In the genomic region with DNA sequence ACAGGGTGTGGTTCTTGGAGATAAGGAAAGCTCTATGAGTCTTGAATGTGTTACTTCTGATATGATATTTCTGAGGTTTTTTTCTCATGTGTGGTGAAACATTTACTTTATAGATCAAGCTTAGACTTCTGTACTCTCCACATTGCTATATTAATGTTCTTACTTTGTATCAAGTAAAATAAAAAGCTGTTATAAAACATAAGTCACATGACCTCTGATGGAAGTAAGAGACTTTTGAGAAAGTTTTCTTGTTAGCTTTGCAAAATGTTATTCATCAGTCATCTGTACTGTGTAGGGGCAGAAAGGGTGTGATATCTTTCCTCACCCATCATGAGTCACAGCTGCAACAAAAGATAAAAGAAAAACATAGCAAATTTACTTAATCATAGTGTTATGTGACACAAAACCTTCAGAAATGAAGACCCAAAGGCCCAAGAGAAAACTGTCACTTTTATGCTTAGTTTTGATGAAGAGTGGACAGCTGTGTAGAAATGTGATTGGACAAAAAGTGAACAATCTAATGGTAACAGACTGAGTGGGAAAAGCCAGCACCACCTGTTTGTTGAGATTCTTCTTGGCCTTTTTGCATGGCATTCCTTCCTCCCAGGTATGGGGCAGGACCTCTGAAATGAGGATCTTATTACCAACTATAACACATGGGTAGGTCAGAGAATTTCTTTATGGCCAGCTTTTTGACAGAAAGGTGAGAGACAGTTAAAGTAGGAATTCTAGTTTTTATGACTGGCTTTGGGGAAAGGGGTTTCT, we compare ENCODE assay signal across 29 cellular contexts.
DNase-seq lines count a peak whose midpoint lies in the region; ATAC-seq and TF ChIP-seq lines count a peak whose summit lies in the region.
"Had no signal": no experiment of that assay in that cellular context is flagged by ENCODE, and none has a peak within 500 bp of the region (broad histone marks: within the 10 kb centered on the region; RNA-seq: fewer than 3 reads in every experiment).

No MANE protein-coding gene starts in this region.

- intact Hi-C loops in tibial artery (cut with DNase I; ENCODE audit: low total_unique reads): no loop called here

- CTCF ChIA-PET in RWPE1 (lab: Yijun Ruan, JAX): no interaction called here

- H3K27me3 ChIP-seq in tibial artery: no peaks in the 10 kb centered on the region
- H3K27me3 ChIP-seq: colonic mucosa, esophagus muscularis mucosa, gastrocnemius medialis, hepatocyte, neutrophil, uterus had no signal

- no peak for TF ChIP-seq CTCF in RWPE1 (conservative IDR thresholded peaks at IDR 0.05; ENCODE audit: low read depth)
- TF ChIP-seq CTCF in epithelial cell of esophagus (IDR thresholded peaks at IDR 0.05; ENCODE audit: insufficient read depth, low read depth, low read length, missing control alignments): no peak
- no peak for TF ChIP-seq CTCF in omental fat pad (IDR thresholded peaks at IDR 0.05)
- TF ChIP-seq CTCF in tibial artery (IDR thresholded peaks at IDR 0.05): no peak

- H3K36me3 ChIP-seq in tibial artery: no peaks in the 10 kb centered on the region
- H3K36me3 ChIP-seq: colonic mucosa, esophagus muscularis mucosa, gastrocnemius medialis, neutrophil, uterus had no signal

- H3K9me3 ChIP-seq in tibial artery: no peaks in the 10 kb centered on the region
- H3K9me3 ChIP-seq: colonic mucosa, esophagus muscularis mucosa, gastrocnemius medialis, neutrophil, uterus had no signal

- H3K4me3 ChIP-seq in epithelial cell of esophagus (ENCODE audit: low read length) (no peak overlapping the region), tibial artery (no peak overlapping the region)
- H3K4me3 ChIP-seq: colonic mucosa, esophagus muscularis mucosa, gastrocnemius medialis, hepatocyte, uterus had no signal

- H3K4me1 ChIP-seq in tibial artery: no peaks in the 10 kb centered on the region
- H3K4me1 ChIP-seq: colonic mucosa, esophagus muscularis mucosa, gastrocnemius medialis, uterus had no signal

- H3K27ac ChIP-seq in RWPE1: no peak overlapping the region
- H3K27ac ChIP-seq in tibial artery: no peak overlapping the region
- H3K27ac ChIP-seq: colonic mucosa, esophagus muscularis mucosa, gastrocnemius medialis, hepatocyte, neutrophil, uterus, VCaP had no signal

- POLR2A ChIA-PET in RWPE1 (lab: Yijun Ruan, JAX; ENCODE audit: low non-redundant PET): no interaction called here

- DNase-seq in HUDEP-2 (lab: John Stamatoyannopoulos, UW; ENCODE audit: unreplicated experiment in 76 of 76) (peak in 46 of 76 experiments; percentile 1 to 95 (median 78)), RWPE1 (ENCODE audit: low spot score) (peak; percentile 5), epithelial cell of esophagus (ENCODE audit: low read depth) (peak; percentile 55), omental fat pad (ENCODE audit: low spot score) (no peak), cortex of kidney (lab: John Stamatoyannopoulos, UW) (no peak), tibial artery (no peak), NCI-H526 (lab: John Stamatoyannopoulos, UW) (no peak), dedifferentiated amniotic fluid mesenchymal stem cell (ENCODE audit: extremely low spot score) (no peak)
- DNase-seq: activated CD4-positive, alpha-beta T cell treated with anti-CD3 and anti-CD28 coated beads, Interleukin-2, amount 10 ng/mL, durations not matched to agents 24 days and 14 days; activated naive CD4-positive, alpha-beta T cell; activated T-cell treated with anti-CD3 and anti-CD28 coated beads, Interleukin-2, amount 50 U/mL, for 48 hours; C1 segment of cervical spinal cord; colonic mucosa; effector memory CD8-positive, alpha-beta T cell; EL; gastrocnemius medialis; GOT3; mesenchymal stem cell; naive B cell; NCI-H1436; stimulated activated naive CD4-positive, alpha-beta T cell; T-helper 2 cell; uterus had no signal

- ATAC-seq in omental fat pad (ENCODE audit: low FRiP score): peak; percentile 51
- ATAC-seq: effector memory CD8-positive, alpha-beta T cell; gastrocnemius medialis; left lobe of liver; SK-N-SH treated with all-trans-retinoic acid at 6 μM for 48 hours had no signal

Comparison
In these comparisons a context has a peak if more than half of its experiments do, and no peak if none do; other contexts are left out.
1. DNase-seq: peak in HUDEP-2 (46 of 76), RWPE1 (single experiment) and epithelial cell of esophagus (single experiment); none in omental fat pad (single experiment), cortex of kidney (single experiment), tibial artery (0 of 2), NCI-H526 (0 of 2) and dedifferentiated amniotic fluid mesenchymal stem cell (single experiment).